8 cellular contexts compared by ENCODE assay signal in the genomic region with DNA sequence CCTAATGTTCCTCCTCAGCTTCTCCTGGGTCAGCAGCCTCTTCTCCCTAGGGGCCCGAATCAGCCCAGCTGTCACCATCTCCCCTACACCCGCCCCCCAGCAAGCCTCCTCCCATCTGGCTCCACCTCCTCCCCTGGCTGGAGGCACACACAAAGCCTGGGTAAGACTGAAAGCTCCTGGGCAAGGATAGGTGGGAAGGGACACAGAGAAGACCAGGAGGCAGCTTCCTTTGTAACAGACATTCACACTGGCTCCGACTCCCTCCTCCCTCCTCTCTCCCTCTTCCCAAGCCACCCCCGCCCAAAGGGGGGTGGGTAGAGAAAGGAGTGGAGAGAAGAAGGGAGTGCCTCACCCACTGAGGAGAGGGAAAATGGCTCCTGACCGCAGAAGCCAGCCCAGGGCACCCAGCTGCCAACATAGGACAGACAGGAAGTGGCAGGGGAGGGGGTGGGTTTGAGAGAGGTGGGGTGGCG. TPM values are rescaled to one million over a fixed set of nuclear protein-coding genes. Genes with fewer than 3 reads are reported as not detected.
DNase-seq lines count a peak whose midpoint lies in the region; ATAC-seq, FAIRE-seq and TF ChIP-seq lines count a peak whose summit lies in the region.

No MANE protein-coding gene starts in this region.

- POLR2A ChIA-PET in A549 (lab: Yijun Ruan, JAX): no interaction called here

- peak overlapping the region; percentile 29 for H3K27ac Mint-ChIP-seq in HFFc6

- peaks cover 39% of the 10 kb centered on the region for H3K4me1 Mint-ChIP-seq in HFFc6 (ENCODE audit: low read depth)

- peak overlapping the region; percentile 59; the same call in 1 of the 2 replicates for H3K4me3 Mint-ChIP-seq in HFFc6

- TF ChIP-seq CTCF in A549 (IDR thresholded peaks at IDR 0.05) (no peak), HFFc6 (IDR thresholded peaks at IDR 0.05) (no peak), sigmoid colon (IDR thresholded peaks at IDR 0.05) (no peak)

- H3K4me1 ChIP-seq in A549 (peaks cover 36% of the 10 kb centered on the region), sigmoid colon (peaks cover 0 to 51% (median 43%) of the 10 kb centered on the region in 4 donors)

- FAIRE-seq in A549 (lab: Jason Lieb, UNC): no peak

- WGBS in A549 (ENCODE audit: missing lambda C conversion rate): 77% methylated on average over 6 of the region's 6 CpGs
- WGBS in sigmoid colon, 2 donors: 11 to 27% methylated on average over 6 of the region's 6 CpGs

- no peak for TF ChIP-seq POLR2A in A549 (IDR thresholded peaks at IDR 0.05; ENCODE audit: low read length)
- no peak for TF ChIP-seq POLR2A in sigmoid colon (IDR thresholded peaks at IDR 0.05)

- H3K9me3 Mint-ChIP-seq in HFFc6: no peaks in the 10 kb centered on the region

- TF ChIP-seq RAD21 in A549 (conservative IDR thresholded peaks at IDR 0.05 in 1 of 2, IDR thresholded peaks at IDR 0.05 in 1 of 2): no peak

- H3K4me2 ChIP-seq in A549: peak overlapping the region; percentile 97; the same call in 1 of the 3 replicates

- ATAC-seq in A549 (no peak), HG03025 (IDR thresholded peaks at IDR 0.05; ENCODE audit: low FRiP score, unreplicated experiment) (no peak)

- intact Hi-C loops in sigmoid colon (cut with DNase I): no loop called here

- H3K27me3 Mint-ChIP-seq in HFFc6 (ENCODE audit: insufficient read depth): no peaks in the 10 kb centered on the region

- DNase-seq in A549 (ENCODE audit: low read depth in 1 of 2, low spot score in 1 of 2): no peak
- no peak for DNase-seq in HFFc6
- DNase-seq in activated CD4-positive, alpha-beta T cell treated with anti-CD3 and anti-CD28 coated beads, Interleukin-2, amount 50 U/mL, for 1 hour: peak; percentile 42
- DNase-seq in fibroblast of peridontal ligament (ENCODE audit: extremely low read depth): peak; percentile 23
- DNase-seq in sigmoid colon: peak; percentile 79
- no peak for DNase-seq in germinal center (ENCODE audit: low spot score)
- DNase-seq in ACHN: no peak

- CTCF ChIA-PET in A549 (lab: Yijun Ruan, JAX): interaction anchor here (0.8 to 2.1 kb wide), 7 partner anchors 11 to 231 kb away, joined by 3 to 4 read pairs (median 4); no protein-coding TSS in a partner anchor

- no peak overlapping the region for H3K4me3 ChIP-seq in A549
- peak overlapping the region; percentile 2 to 97 (median 46) for H3K4me3 ChIP-seq in sigmoid colon

- TF ChIP-seq EP300 in A549 (IDR thresholded peaks at IDR 0.05) (no peak), sigmoid colon (IDR thresholded peaks at IDR 0.05) (no peak)

- no peaks in the 10 kb centered on the region for H3K9me3 ChIP-seq in A549
- H3K9me3 ChIP-seq in sigmoid colon: no peaks in the 10 kb centered on the region

- H3K27me3 ChIP-seq in sigmoid colon: no peaks in the 10 kb centered on the region

- in situ Hi-C loops in ACHN (cut with HindIII; ENCODE audit: low pct_ligation_motif_present, low pct_unique_long_range_greater_than_20kb, low sequenced_read_pairs): no loop called here

- peaks cover 39 to 49% (median 43%) of the 10 kb centered on the region in 4 donors for H3K36me3 ChIP-seq in sigmoid colon

- H3K27ac ChIP-seq in A549 (0 out of 6 replicates have a peak overlapping the region, but pooled peaks of 1 of the 2 experiments have one; percentile 7), sigmoid colon (peak overlapping the region; percentile 92 to 100 (median 98))

- peaks cover 45% of the 10 kb centered on the region for H3K36me3 Mint-ChIP-seq in HFFc6 (ENCODE audit: low read depth)

TF ChIP-seq in A549, 52 proteins besides CTCF, POLR2A, EP300 and RAD21 (continues in another document):
- no peak for TF ChIP-seq HOXB5 (CRISPR knock-in tag; IDR thresholded peaks at IDR 0.05)
- TF ChIP-seq, protein P1, sequence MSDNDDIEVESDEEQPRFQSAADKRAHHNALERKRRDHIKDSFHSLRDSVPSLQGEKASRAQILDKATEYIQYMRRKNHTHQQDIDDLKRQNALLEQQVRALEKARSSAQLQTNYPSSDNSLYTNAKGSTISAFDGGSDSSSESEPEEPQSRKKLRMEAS (IDR thresholded peaks at IDR 0.05): no peak
- TF ChIP-seq, protein P2, sequence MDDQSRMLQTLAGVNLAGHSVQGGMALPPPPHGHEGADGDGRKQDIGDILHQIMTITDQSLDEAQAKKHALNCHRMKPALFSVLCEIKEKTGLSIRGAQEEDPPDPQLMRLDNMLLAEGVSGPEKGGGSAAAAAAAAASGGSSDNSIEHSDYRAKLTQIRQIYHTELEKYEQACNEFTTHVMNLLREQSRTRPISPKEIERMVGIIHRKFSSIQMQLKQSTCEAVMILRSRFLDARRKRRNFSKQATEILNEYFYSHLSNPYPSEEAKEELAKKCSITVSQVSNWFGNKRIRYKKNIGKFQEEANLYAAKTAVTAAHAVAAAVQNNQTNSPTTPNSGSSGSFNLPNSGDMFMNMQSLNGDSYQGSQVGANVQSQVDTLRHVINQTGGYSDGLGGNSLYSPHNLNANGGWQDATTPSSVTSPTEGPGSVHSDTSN (IDR thresholded peaks at IDR 0.05): no peak
- no peak for TF ChIP-seq RARB (CRISPR knock-in tag; IDR thresholded peaks at IDR 0.05)
- TF ChIP-seq, protein P3, sequence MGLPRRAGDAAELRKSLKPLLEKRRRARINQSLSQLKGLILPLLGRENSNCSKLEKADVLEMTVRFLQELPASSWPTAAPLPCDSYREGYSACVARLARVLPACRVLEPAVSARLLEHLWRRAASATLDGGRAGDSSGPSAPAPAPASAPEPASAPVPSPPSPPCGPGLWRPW (IDR thresholded peaks at IDR 0.05): no peak
- TF ChIP-seq JUNB (IDR thresholded peaks at IDR 0.05): no peak
- TF ChIP-seq HDAC2 (IDR thresholded peaks at IDR 0.05): no peak
- TF ChIP-seq MAFK (IDR thresholded peaks at IDR 0.05; ENCODE audit: partially characterized antibody): no peak
- TF ChIP-seq NFE2L2 (conservative IDR thresholded peaks at IDR 0.05; ENCODE audit: low read length): no peak
- TF ChIP-seq MAZ (IDR thresholded peaks at IDR 0.05; ENCODE audit: borderline replicate concordance, low read depth, low read length): no peak
- no peak for TF ChIP-seq PHF8 (IDR thresholded peaks at IDR 0.05; ENCODE audit: borderline replicate concordance, low read depth)

RNA-seq across cellular contexts. Expression of a gene that starts 4.0 kb away (rescaled TPM):
- polyA plus RNA-seq in A549 (2011; rRNA removed) (53.7 and 99.3 TPM in 2 replicates), A549 (2017; fragmentation: RNase III; extraction: RNeasy Plus Mini Kit Qiagen cat#74134 plus additional on column Dnase treatment) (83.4 to 87.8 TPM (median 84.8 TPM) in 3 replicates), sigmoid colon (100 to 1,000 TPM in 1 of 3 donors, 10 to 100 TPM in 2; 49.2 to 113 (median 53.6) TPM)
- 49.8 and 54.8 TPM in 2 replicates for polyA plus RNA-seq in A549 (2012; cell fraction: cytosol; rRNA removed)
- 130 and 190 TPM in 2 replicates for polyA plus RNA-seq in A549 (2012; cell fraction: nucleus; rRNA removed)
- polyA minus RNA-seq in A549 (2011; rRNA and poly(A)+ RNA removed): 170 and 183 TPM in 2 replicates
- total RNA-seq in HFFc6 (2021; fragmentation: NEBNext Ultra II Directional; extraction: Animal tissue kit (Norgen Biotek cat#: 25700)): 100 to 1,000 TPM; 167 to 193 (median 183) TPM
- total RNA-seq in sigmoid colon: 100 to 1,000 TPM; 204 to 254 (median 217) TPM

RNA-seq across cellular contexts. Expression of a gene that starts 32.6 kb away (rescaled TPM):
- polyA plus RNA-seq in A549 (2011; rRNA removed) (0.74 and 0.97 TPM in 2 replicates), A549 (2017; fragmentation: RNase III; extraction: RNeasy Plus Mini Kit Qiagen cat#74134 plus additional on column Dnase treatment) (0.29 to 0.66 TPM (median 0.58 TPM) in 3 replicates), sigmoid colon (10 to 100 TPM in 1 of 3 donors, 1 to 10 TPM in 2; 4.2 to 16.5 (median 6.0) TPM)
- 0.98 and 1.5 TPM in 2 replicates for polyA plus RNA-seq in A549 (2012; cell fraction: cytosol; rRNA removed)
- 2.1 TPM in 2 replicates for polyA plus RNA-seq in A549 (2012; cell fraction: nucleus; rRNA removed)
- polyA minus RNA-seq in A549 (2011; rRNA and poly(A)+ RNA removed): 0.68 and 1.1 TPM in 2 replicates
- not detected for total RNA-seq in HFFc6 (2021; fragmentation: NEBNext Ultra II Directional; extraction: Animal tissue kit (Norgen Biotek cat#: 25700))
- total RNA-seq in sigmoid colon: 1 to 10 TPM in 2 of 4 donors, under 1 TPM in 2; 0.27 to 1.5 (median 0.67) TPM

RNA-seq across cellular contexts. Expression of a gene that starts 35.0 kb away (rescaled TPM):
- polyA plus RNA-seq in A549 (2011; rRNA removed) (162 and 176 TPM in 2 replicates), A549 (2017; fragmentation: RNase III; extraction: RNeasy Plus Mini Kit Qiagen cat#74134 plus additional on column Dnase treatment) (100 to 108 TPM (median 104 TPM) in 3 replicates), sigmoid colon (10 to 100 TPM in 1 of 3 donors, 1 to 10 TPM in 2; 6.2 to 39.2 (median 7.8) TPM)
- 82.7 and 85.6 TPM in 2 replicates for polyA plus RNA-seq in A549 (2012; cell fraction: cytosol; rRNA removed)
- polyA plus RNA-seq in A549 (2012; cell fraction: nucleus; rRNA removed): 293 and 335 TPM in 2 replicates
- 90.2 and 92.1 TPM in 2 replicates for polyA minus RNA-seq in A549 (2011; rRNA and poly(A)+ RNA removed)
- 10 to 100 TPM; 39.5 to 60.5 (median 42.6) TPM for total RNA-seq in HFFc6 (2021; fragmentation: NEBNext Ultra II Directional; extraction: Animal tissue kit (Norgen Biotek cat#: 25700))
- total RNA-seq in sigmoid colon: 10 to 100 TPM in 3 of 4 donors, 1 to 10 TPM in 1; 6.1 to 30.1 (median 23.2) TPM

RNA-seq across cellular contexts. Expression of a gene that starts 44.1 kb away (rescaled TPM):
- 0.70 and 1.4 TPM in 2 replicates for polyA plus RNA-seq in A549 (2011; rRNA removed)
- polyA plus RNA-seq in A549 (2012; cell fraction: cytosol; rRNA removed): 0.34 TPM in 2 replicates
- 2.7 and 3.5 TPM in 2 replicates for polyA plus RNA-seq in A549 (2012; cell fraction: nucleus; rRNA removed)
- polyA plus RNA-seq in A549 (2017; fragmentation: RNase III; extraction: RNeasy Plus Mini Kit Qiagen cat#74134 plus additional on column Dnase treatment): 0.28 to 0.36 TPM (median 0.34 TPM) in 3 replicates
- 0.95 and 2.0 TPM in 2 replicates for polyA minus RNA-seq in A549 (2011; rRNA and poly(A)+ RNA removed)
- total RNA-seq in HFFc6 (2021; fragmentation: NEBNext Ultra II Directional; extraction: Animal tissue kit (Norgen Biotek cat#: 25700)): not detected
- total RNA-seq in sigmoid colon: 1 to 10 TPM; 1.2 to 3.9 (median 1.6) TPM
- 1 to 10 TPM in 2 of 3 donors, not detected in 1; 2.3 to 3.1 TPM for polyA plus RNA-seq in sigmoid colon

RNA-seq across cellular contexts. Expression of a gene that starts 47.3 kb away (rescaled TPM):
- polyA plus RNA-seq in A549 (2011; rRNA removed) (0.74 and 1.0 TPM in 2 replicates), A549 (2017; fragmentation: RNase III; extraction: RNeasy Plus Mini Kit Qiagen cat#74134 plus additional on column Dnase treatment) (0.94 to 1.5 TPM (median 1.1 TPM) in 3 replicates), sigmoid colon (10 to 100 TPM in 1 of 3 donors, 1 to 10 TPM in 2; 1.8 to 14.0 (median 4.2) TPM)
- polyA plus RNA-seq in A549 (2012; cell fraction: cytosol; rRNA removed): 0.74 and 1.1 TPM in 2 replicates
- 3.3 and 3.8 TPM in 2 replicates for polyA plus RNA-seq in A549 (2012; cell fraction: nucleus; rRNA removed)
- 1.2 and 1.3 TPM in 2 replicates for polyA minus RNA-seq in A549 (2011; rRNA and poly(A)+ RNA removed)
- 10 to 100 TPM; 25.9 to 35.6 (median 29.2) TPM for total RNA-seq in HFFc6 (2021; fragmentation: NEBNext Ultra II Directional; extraction: Animal tissue kit (Norgen Biotek cat#: 25700))
- 10 to 100 TPM; 15.3 to 34.3 (median 22.7) TPM for total RNA-seq in sigmoid colon

Comparison
In these comparisons a context has a peak if more than half of its experiments do, and no peak if none do; other contexts are left out.
1. DNase-seq: peak in activated CD4-positive, alpha-beta T cell treated with anti-CD3 and anti-CD28 coated beads, Interleukin-2, amount 50 U/mL, for 1 hour (single experiment), fibroblast of peridontal ligament (single experiment) and sigmoid colon (single experiment); none in A549 (0 of 2), HFFc6 (single experiment), germinal center (single experiment) and ACHN (single experiment).